Comparison of ENCODE assay signal across 8 cellular contexts in genomic region chrX:153400146-153401132, GRCh38. TPM values are rescaled to one million over a fixed set of nuclear protein-coding genes. Genes with fewer than 3 reads are reported as not detected.
DNase-seq lines count a peak whose midpoint lies in the region; ATAC-seq lines count a peak whose summit lies in the region.

No MANE protein-coding gene starts in this region.

- no peaks in the 10 kb centered on the region for H3K36me3 Mint-ChIP-seq in activated T-cell treated with anti-CD3 and anti-CD28 coated beads, Interleukin-2, amount 50 U/mL, for 24 hours (ENCODE audit: low read depth)

- H3K4me1 Mint-ChIP-seq in activated T-cell treated with anti-CD3 and anti-CD28 coated beads, Interleukin-2, amount 50 U/mL, for 24 hours (ENCODE audit: low read depth): peaks cover 2% of the 10 kb centered on the region

- no peak overlapping the region for H3K4me3 Mint-ChIP-seq in activated T-cell treated with anti-CD3 and anti-CD28 coated beads, Interleukin-2, amount 50 U/mL, for 24 hours

- ATAC-seq in GM19452 (IDR thresholded peaks at IDR 0.05; ENCODE audit: unreplicated experiment) (peak; percentile 51), left cardiac atrium (peak in 1 of 2 donors; percentile 27)

- intact Hi-C loops in left cardiac atrium (cut with DNase I): no loop called here

- H3K27ac Mint-ChIP-seq in activated T-cell treated with anti-CD3 and anti-CD28 coated beads, Interleukin-2, amount 50 U/mL, for 24 hours: no peak overlapping the region

- H3K27me3 Mint-ChIP-seq in activated T-cell treated with anti-CD3 and anti-CD28 coated beads, Interleukin-2, amount 50 U/mL, for 24 hours: peaks cover 18% of the 10 kb centered on the region

- DNase-seq in A172 (ENCODE audit: low spot score): peak; percentile 13
- peak; percentile 22 for DNase-seq in NOMO-1 treated with dmso at 0.1 percent for 144 hours (lab: John Stamatoyannopoulos, UW; ENCODE audit: unreplicated experiment)
- peak; percentile 69 for DNase-seq in activated T-cell treated with anti-CD3 and anti-CD28 coated beads, Interleukin-2, amount 50 U/mL, for 24 hours
- peak; percentile 45 for DNase-seq in left cardiac atrium
- peak; percentile 48 to 64 for DNase-seq in stimulated activated CD4-positive, alpha-beta T cell treated with anti-CD3 and anti-CD28 coated beads, Interleukin-4, amount 100 ng/mL, for 48 hours (ENCODE audit: low read depth in 2 of 2)
- no peak for DNase-seq in NCI-H2081 treated with DMSO at 0.1 percent for 48 hours (lab: John Stamatoyannopoulos, UW)
- no peak for DNase-seq in DMS153 treated with DMSO at 0.1 percent for 48 hours (lab: John Stamatoyannopoulos, UW; ENCODE audit: unreplicated experiment)

- peaks cover 2% of the 10 kb centered on the region for H3K9me3 Mint-ChIP-seq in activated T-cell treated with anti-CD3 and anti-CD28 coated beads, Interleukin-2, amount 50 U/mL, for 24 hours

RNA-seq across cellular contexts. Expression of gene PNMA6E, which starts 0.7 kb away (rescaled TPM):
- not detected in 2 replicates for total RNA-seq in A172 (2014; rRNA removed; shearing (Covaris generic))
- not detected for total RNA-seq in left cardiac atrium

RNA-seq across cellular contexts. Expression of gene ZFP92, which starts 10.8 kb away (rescaled TPM):
- total RNA-seq in A172 (2014; rRNA removed; shearing (Covaris generic)): 1.9 and 2.0 TPM in 2 replicates
- 1 to 10 TPM in 1 of 2 donors, under 1 TPM in 1; 0.85 to 2.0 TPM for total RNA-seq in left cardiac atrium

RNA-seq across cellular contexts. Expression of gene TREX2, which starts 45.4 kb away (rescaled TPM):
- 0.62 and 9.5 TPM in 2 replicates for total RNA-seq in A172 (2014; rRNA removed; shearing (Covaris generic))
- under 1 TPM in 1 of 2 donors, not detected in 1; 0.39 TPM for total RNA-seq in left cardiac atrium

Comparison
In these comparisons a context has a peak if more than half of its experiments do, and no peak if none do; other contexts are left out.
1. DNase-seq: peak in A172 (single experiment), NOMO-1 treated with dmso at 0.1 percent for 144 hours (single experiment), activated T-cell treated with anti-CD3 and anti-CD28 coated beads, Interleukin-2, amount 50 U/mL, for 24 hours (single experiment), left cardiac atrium (single experiment) and stimulated activated CD4-positive, alpha-beta T cell treated with anti-CD3 and anti-CD28 coated beads, Interleukin-4, amount 100 ng/mL, for 48 hours (2 of 2); none in NCI-H2081 treated with DMSO at 0.1 percent for 48 hours (single experiment) and DMS153 treated with DMSO at 0.1 percent for 48 hours (single experiment).